Comparison of ENCODE assay signal across 8 cellular contexts in genomic region chr15:72766780-72767179, GRCh38.
"Had no signal": no experiment of that assay in that cellular context is flagged by ENCODE, and none has a peak within 500 bp of the region (broad histone marks: within the 10 kb centered on the region; RNA-seq: fewer than 3 reads in every experiment).

No MANE protein-coding gene starts in this region.

- FAIRE-seq: G401.6, GM12878, GM12891, GM12892, GM18507, GM19239 had no signal

- DNase-seq: GDM1, GF-D8 had no signal

- ATAC-seq: GM12878 had no signal

- H3K4me3 ChIP-seq: GM12878 had no signal
